ENCODE assay signal across 2 cellular contexts in the genomic region with DNA sequence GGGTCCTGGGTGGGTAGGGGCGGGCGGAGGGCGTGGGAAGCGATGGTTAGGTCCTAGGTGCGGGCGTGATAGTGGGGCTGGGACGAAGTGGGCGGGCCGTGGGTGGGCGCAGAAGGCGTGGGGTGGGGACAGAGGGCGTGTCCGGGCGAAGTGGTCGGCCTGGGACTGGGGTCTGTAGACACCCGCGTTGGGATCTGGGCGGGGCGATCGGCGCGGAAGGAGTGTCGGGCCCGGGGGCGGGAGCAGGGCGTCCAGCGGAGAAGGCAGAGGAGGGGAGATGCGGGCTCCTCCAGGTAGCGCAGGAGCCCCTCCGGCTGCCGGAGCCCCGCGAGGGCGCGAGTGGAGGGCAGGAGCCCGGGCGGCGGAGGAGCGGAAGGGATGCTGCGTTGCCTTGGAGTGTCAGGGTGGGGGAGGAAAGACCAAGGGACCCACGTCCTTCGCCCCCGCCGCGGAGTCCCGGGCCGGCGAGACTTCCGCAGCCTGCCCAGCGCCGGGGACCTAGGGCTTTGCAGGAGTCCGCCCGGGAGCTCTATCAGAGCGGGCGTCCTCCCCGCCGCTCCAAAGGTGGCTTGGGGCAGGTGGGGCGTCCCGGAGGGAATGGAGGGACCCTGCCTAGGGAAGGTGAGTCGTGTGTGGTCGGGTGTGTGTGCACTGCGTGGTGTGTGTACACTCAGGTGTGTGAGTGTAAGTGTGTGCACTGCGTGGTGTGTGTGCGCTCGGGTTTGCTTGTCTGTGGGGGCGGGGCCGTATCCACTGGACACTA.
A peak's percentile ranks its signal among the peaks of the same experiment; 100 is the strongest.
TF ChIP-seq lines count a peak whose summit lies in the region.

No MANE protein-coding gene starts in this region.

TF ChIP-seq in HEK293, 187 proteins besides CTCF, POLR2A, EP300 and RAD21 (continues in another document):
- TF ChIP-seq, protein P1, sequence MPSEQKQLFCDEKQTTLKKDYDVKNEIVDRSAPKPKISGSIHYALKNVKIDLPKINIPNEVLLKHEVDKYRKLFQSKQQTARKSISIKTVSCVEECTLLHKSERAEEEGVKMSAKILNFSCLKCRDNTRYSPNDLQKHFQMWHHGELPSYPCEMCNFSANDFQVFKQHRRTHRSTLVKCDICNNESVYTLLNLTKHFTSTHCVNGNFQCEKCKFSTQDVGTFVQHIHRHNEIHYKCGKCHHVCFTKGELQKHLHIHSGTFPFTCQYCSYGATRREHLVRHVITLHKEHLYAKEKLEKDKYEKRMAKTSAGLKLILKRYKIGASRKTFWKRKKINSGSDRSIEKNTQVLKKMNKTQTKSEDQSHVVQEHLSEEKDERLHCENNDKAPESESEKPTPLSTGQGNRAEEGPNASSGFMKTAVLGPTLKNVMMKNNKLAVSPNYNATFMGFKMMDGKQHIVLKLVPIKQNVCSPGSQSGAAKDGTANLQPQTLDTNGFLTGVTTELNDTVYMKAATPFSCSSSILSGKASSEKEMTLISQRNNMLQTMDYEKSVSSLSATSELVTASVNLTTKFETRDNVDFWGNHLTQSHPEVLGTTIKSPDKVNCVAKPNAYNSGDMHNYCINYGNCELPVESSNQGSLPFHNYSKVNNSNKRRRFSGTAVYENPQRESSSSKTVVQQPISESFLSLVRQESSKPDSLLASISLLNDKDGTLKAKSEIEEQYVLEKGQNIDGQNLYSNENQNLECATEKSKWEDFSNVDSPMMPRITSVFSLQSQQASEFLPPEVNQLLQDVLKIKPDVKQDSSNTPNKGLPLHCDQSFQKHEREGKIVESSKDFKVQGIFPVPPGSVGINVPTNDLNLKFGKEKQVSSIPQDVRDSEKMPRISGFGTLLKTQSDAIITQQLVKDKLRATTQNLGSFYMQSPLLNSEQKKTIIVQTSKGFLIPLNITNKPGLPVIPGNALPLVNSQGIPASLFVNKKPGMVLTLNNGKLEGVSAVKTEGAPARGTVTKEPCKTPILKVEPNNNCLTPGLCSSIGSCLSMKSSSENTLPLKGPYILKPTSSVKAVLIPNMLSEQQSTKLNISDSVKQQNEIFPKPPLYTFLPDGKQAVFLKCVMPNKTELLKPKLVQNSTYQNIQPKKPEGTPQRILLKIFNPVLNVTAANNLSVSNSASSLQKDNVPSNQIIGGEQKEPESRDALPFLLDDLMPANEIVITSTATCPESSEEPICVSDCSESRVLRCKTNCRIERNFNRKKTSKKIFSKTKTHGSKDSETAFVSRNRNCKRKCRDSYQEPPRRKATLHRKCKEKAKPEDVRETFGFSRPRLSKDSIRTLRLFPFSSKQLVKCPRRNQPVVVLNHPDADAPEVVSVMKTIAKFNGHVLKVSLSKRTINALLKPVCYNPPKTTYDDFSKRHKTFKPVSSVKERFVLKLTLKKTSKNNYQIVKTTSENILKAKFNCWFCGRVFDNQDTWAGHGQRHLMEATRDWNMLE (tag by site-specific recombination; conservative IDR thresholded peaks at IDR 0.05; ENCODE audit: low read depth) = no peak
- no peak for TF ChIP-seq ZNF155 (tag by site-specific recombination; IDR thresholded peaks at IDR 0.05)
- TF ChIP-seq ZNF354C (tag by site-specific recombination; IDR thresholded peaks at IDR 0.05; ENCODE audit: borderline replicate concordance, low read depth) = no peak
- TF ChIP-seq ZBTB48 (tag by site-specific recombination; IDR thresholded peaks at IDR 0.05) = peak; percentile 90
- TF ChIP-seq ZNF23 (tag by site-specific recombination; IDR thresholded peaks at IDR 0.05; ENCODE audit: borderline replicate concordance) = no peak
- peak; percentile 29; the same call in 1 of the 2 replicates for TF ChIP-seq WT1 (tag by site-specific recombination; IDR thresholded peaks at IDR 0.05)
- no peak for TF ChIP-seq ZNF169 (tag by site-specific recombination; IDR thresholded peaks at IDR 0.05)
- no peak for TF ChIP-seq SALL2 (tag by site-specific recombination; IDR thresholded peaks at IDR 0.05; ENCODE audit: borderline replicate concordance)
- TF ChIP-seq ZNF211 (tag by site-specific recombination; IDR thresholded peaks at IDR 0.05; ENCODE audit: low read depth) = no peak
- TF ChIP-seq ZNF521 (tag by site-specific recombination; IDR thresholded peaks at IDR 0.05) = no peak
- no peak for TF ChIP-seq ZNF514 (tag by site-specific recombination; IDR thresholded peaks at IDR 0.05)
- TF ChIP-seq SCRT2 (tag by site-specific recombination; IDR thresholded peaks at IDR 0.05) = no peak; the same call in 1 of the 2 replicates
- TF ChIP-seq ZNF843 (tag by site-specific recombination; IDR thresholded peaks at IDR 0.05) = no peak
- TF ChIP-seq ZNF174 (tag by site-specific recombination; IDR thresholded peaks at IDR 0.05) = no peak
- TF ChIP-seq TCF7L2 (IDR thresholded peaks at IDR 0.05; ENCODE audit: borderline replicate concordance, low read depth, low read length) = no peak
- no peak for TF ChIP-seq GLI2 (tag by site-specific recombination; IDR thresholded peaks at IDR 0.05; ENCODE audit: borderline replicate concordance, low read depth)
- TF ChIP-seq ZBTB8A (tag by site-specific recombination; IDR thresholded peaks at IDR 0.05) = peak; percentile 95
- no peak for TF ChIP-seq FEZF1 (tag by site-specific recombination; IDR thresholded peaks at IDR 0.05)
- TF ChIP-seq ZNF501 (tag by site-specific recombination; IDR thresholded peaks at IDR 0.05) = no peak
- TF ChIP-seq, protein P2, sequence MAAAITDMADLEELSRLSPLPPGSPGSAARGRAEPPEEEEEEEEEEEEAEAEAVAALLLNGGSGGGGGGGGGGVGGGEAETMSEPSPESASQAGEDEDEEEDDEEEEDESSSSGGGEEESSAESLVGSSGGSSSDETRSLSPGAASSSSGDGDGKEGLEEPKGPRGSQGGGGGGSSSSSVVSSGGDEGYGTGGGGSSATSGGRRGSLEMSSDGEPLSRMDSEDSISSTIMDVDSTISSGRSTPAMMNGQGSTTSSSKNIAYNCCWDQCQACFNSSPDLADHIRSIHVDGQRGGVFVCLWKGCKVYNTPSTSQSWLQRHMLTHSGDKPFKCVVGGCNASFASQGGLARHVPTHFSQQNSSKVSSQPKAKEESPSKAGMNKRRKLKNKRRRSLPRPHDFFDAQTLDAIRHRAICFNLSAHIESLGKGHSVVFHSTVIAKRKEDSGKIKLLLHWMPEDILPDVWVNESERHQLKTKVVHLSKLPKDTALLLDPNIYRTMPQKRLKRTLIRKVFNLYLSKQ (tag by site-specific recombination; IDR thresholded peaks at IDR 0.05; ENCODE audit: borderline replicate concordance) = no peak
- no peak for TF ChIP-seq ZNF202 (tag by site-specific recombination; IDR thresholded peaks at IDR 0.05; ENCODE audit: borderline replicate concordance)
- TF ChIP-seq OSR2 (tag by site-specific recombination; IDR thresholded peaks at IDR 0.05) = peak; percentile 73; the same call in 1 of the 2 replicates
- TF ChIP-seq, protein P3, sequence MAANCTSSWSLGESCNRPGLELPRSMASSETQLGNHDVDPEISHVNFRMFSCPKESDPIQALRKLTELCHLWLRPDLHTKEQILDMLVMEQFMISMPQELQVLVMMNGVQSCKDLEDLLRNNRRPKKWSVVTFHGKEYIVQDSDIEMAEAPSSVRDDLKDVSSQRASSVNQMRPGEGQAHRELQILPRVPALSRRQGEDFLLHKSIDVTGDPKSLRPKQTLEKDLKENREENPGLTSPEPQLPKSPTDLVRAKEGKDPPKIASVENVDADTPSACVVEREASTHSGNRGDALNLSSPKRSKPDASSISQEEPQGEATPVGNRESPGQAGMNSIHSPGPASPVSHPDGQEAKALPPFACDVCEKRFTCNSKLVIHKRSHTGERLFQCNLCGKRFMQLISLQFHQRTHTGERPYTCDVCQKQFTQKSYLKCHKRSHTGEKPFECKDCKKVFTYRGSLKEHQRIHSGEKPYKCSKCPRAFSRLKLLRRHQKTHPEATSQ (tag by site-specific recombination; IDR thresholded peaks at IDR 0.05) = 0 out of 2 replicates have a peak, but pooled peaks have one; percentile 16
- TF ChIP-seq ZNF394 (tag by site-specific recombination; IDR thresholded peaks at IDR 0.05; ENCODE audit: borderline replicate concordance) = peak; percentile 44; the same call in 1 of the 2 replicates
- TF ChIP-seq ZNF473 (tag by site-specific recombination; IDR thresholded peaks at IDR 0.05) = no peak

TF ChIP-seq in endothelial cell of umbilical vein, 7 proteins besides CTCF, POLR2A, EP300 and RAD21:
- TF ChIP-seq EZH2 (IDR thresholded peaks at IDR 0.05; ENCODE audit: borderline replicate concordance, low read depth, low read length, severe bottlenecking) (no peak), GATA2 (IDR thresholded peaks at IDR 0.05; ENCODE audit: insufficient read depth, insufficient read length, low read depth, low read length) (no peak)
- TF ChIP-seq, protein P4, sequence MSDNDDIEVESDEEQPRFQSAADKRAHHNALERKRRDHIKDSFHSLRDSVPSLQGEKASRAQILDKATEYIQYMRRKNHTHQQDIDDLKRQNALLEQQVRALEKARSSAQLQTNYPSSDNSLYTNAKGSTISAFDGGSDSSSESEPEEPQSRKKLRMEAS (IDR thresholded peaks at IDR 0.05; ENCODE audit: insufficient read depth, insufficient read length) = no peak
